Comparison of ENCODE assay signal across 8 cellular contexts in genomic region chr12:122974274-122974891, GRCh38.
DNase-seq lines count a peak whose midpoint lies in the region; ATAC-seq and TF ChIP-seq lines count a peak whose summit lies in the region.

No MANE protein-coding gene starts in this region.

- peak; percentile 61 for TF ChIP-seq POLR2A in GM19099 (IDR thresholded peaks at IDR 0.05; ENCODE audit: extremely low read depth, insufficient read length, low read depth)

- ATAC-seq in HG03378 (IDR thresholded peaks at IDR 0.05; ENCODE audit: unreplicated experiment) = peak; percentile 74

- DNase-seq in AG20443 (ENCODE audit: low spot score) = peak; percentile 94
- DNase-seq in NCI-H446 treated with DMSO at 0.1 percent for 48 hours (lab: John Stamatoyannopoulos, UW) = peak; percentile 92
- peak; percentile 98 for DNase-seq in activated CD4-positive, CD25-positive, alpha-beta regulatory T cell treated with anti-CD3 and anti-CD28 coated beads, Interleukin-2, amount 50 U/mL, for 72 hours
- DNase-seq in cerebellar nuclear complex (lab: John Stamatoyannopoulos, UW) = peak; percentile 92 to 97
- peak; percentile 100 for DNase-seq in islet precursor cell
- peak; percentile 99 for DNase-seq in stimulated activated CD4-positive, alpha-beta T cell treated with anti-CD3 and anti-CD28 coated beads, Interleukin-12 subunit alpha, Interleukin-12 subunit beta, amount 100 ng/mL, for 4 hours

Comparison
In these comparisons a context has a peak if more than half of its experiments do, and no peak if none do; other contexts are left out.
1. Peak in every context shown above with its lines: DNase-seq and ATAC-seq.